Comparison of ENCODE assay signal across 16 cellular contexts in the genomic region with DNA sequence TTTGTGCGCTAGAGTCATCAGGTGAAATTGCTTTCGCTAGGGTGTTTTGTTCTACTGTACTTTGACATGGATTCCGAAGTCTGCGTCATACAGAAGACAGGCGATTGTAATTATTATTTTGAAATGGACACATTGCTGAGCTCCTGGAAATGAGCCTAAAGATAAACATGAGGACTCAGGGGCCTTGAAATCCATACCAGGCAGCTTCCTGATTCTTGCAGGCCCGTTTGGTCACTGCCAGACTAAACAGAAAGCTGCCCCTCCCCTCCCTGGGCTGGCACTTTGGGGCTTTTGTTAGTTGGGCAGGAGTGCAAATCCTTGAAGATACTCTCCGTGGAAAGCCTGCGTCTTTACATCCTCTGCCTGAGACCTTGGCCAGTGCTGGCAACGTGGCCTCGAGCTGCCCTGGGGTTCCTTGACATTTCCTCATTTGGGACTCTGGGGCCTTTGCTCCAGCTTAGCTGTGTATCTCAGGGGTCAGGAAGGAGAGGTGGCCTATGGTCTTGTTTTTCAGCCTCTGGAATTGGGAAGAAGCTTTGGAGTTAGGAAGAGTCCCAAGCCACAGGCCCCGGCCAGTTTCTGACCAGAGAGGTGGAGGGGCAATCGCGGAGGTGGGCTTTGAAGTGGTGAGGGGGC. TPM values are rescaled to one million over a fixed set of nuclear protein-coding genes. Genes with fewer than 3 reads are reported as not detected.
DNase-seq lines count a peak whose midpoint lies in the region; ATAC-seq and TF ChIP-seq lines count a peak whose summit lies in the region.
"Had no signal": no experiment of that assay in that cellular context is flagged by ENCODE, and none has a peak within 500 bp of the region (broad histone marks: within the 10 kb centered on the region; RNA-seq: fewer than 3 reads in every experiment).

No MANE protein-coding gene starts in this region.

- no peak overlapping the region for H4K8ac ChIP-seq in trophoblast cell (ENCODE audit: low read depth, low read length)

- no peak overlapping the region for H3K4ac ChIP-seq in trophoblast cell (ENCODE audit: low read depth, low read length)

- H3K14ac ChIP-seq in trophoblast cell (ENCODE audit: low read length) = no peak overlapping the region

- no peak for ATAC-seq in SK-N-SH treated with all-trans-retinoic acid at 6 μM for 48 hours

- TF ChIP-seq POLR2A in esophagus squamous epithelium (IDR thresholded peaks at IDR 0.05) = no peak

- 62 to 72% methylated on average over 8 of the region's 13 CpGs for WGBS in esophagus squamous epithelium, 2 donors
- WGBS in trophoblast cell (ENCODE audit: extremely low coverage, insufficient coverage, insufficient read length) = no CpG with 5 or more reads among the region's 13 CpGs

- H4K12ac ChIP-seq in trophoblast cell (ENCODE audit: low read depth, low read length) = no peak overlapping the region

- H2AK5ac ChIP-seq in trophoblast cell (ENCODE audit: low read length) = no peak overlapping the region

- DNase-seq in AG20443 (ENCODE audit: low spot score) (peak; percentile 50), NCI-H2196 treated with DMSO at 0.1 percent for 48 hours (lab: John Stamatoyannopoulos, UW; ENCODE audit: unreplicated experiment) (peak; percentile 8), esophagus squamous epithelium (lab: John Stamatoyannopoulos, UW) (no peak), trophoblast cell (peak; percentile 73 to 90), GM10266 (ENCODE audit: extremely low spot score) (no peak), OCI-M2 (lab: John Stamatoyannopoulos, UW; ENCODE audit: unreplicated experiment) (no peak), retina (no peak)
- DNase-seq: activated CD4-positive, alpha-beta T cell treated with anti-CD3 and anti-CD28 coated beads, Interleukin-2, amount 10 ng/mL, durations not matched to agents 7 days and 5 days; NCI-H510A; RPMI8226; stimulated activated CD4-positive, alpha-beta T cell treated with anti-CD3 and anti-CD28 coated beads, Interleukin-2, amount 100 ng/mL, for 24 hours had no signal

- H3K9me3 ChIP-seq in esophagus squamous epithelium (no peaks in the 10 kb centered on the region), trophoblast cell (ENCODE audit: insufficient read depth, low read depth, low read length) (peaks cover 2% of the 10 kb centered on the region)
- H3K9me3 ChIP-seq: breast epithelium had no signal

- no peaks in the 10 kb centered on the region for H3K79me1 ChIP-seq in trophoblast cell (ENCODE audit: low read length)

- H3K4me3 ChIP-seq in esophagus squamous epithelium (no peak overlapping the region), trophoblast cell (ENCODE audit: low read depth, low read length) (no peak overlapping the region)
- H3K4me3 ChIP-seq: breast epithelium had no signal

- H3K36me3 ChIP-seq in esophagus squamous epithelium (no peaks in the 10 kb centered on the region), trophoblast cell (ENCODE audit: control insufficient read depth in 1 of 2, insufficient read depth in 2 of 2, low read length in 2 of 2) (no peaks in the 10 kb centered on the region)
- H3K36me3 ChIP-seq: breast epithelium had no signal

- TF ChIP-seq CTCF in esophagus squamous epithelium (IDR thresholded peaks at IDR 0.05) (no peak), GM10266 (IDR thresholded peaks at IDR 0.05; ENCODE audit: control insufficient read depth, insufficient read depth, low read depth, missing control alignments) (no peak)

- no peak overlapping the region for H4K91ac ChIP-seq in trophoblast cell (ENCODE audit: low read depth, low read length)

- no peak overlapping the region for H2AFZ ChIP-seq in trophoblast cell (ENCODE audit: insufficient read depth, low read length, poor library complexity)

- intact Hi-C loops in esophagus squamous epithelium (cut with DNase I) = no loop called here

- H3K27me3 ChIP-seq in esophagus squamous epithelium = peaks cover 0 to 11% (median 0%) of the 10 kb centered on the region in 4 donors
- H3K27me3 ChIP-seq in trophoblast cell (ENCODE audit: insufficient read depth, low read length) = no peaks in the 10 kb centered on the region
- H3K27me3 ChIP-seq: breast epithelium had no signal

- no peak overlapping the region for H2BK120ac ChIP-seq in trophoblast cell (ENCODE audit: insufficient read depth, low read length, poor library complexity)

- H3K27ac ChIP-seq in esophagus squamous epithelium (peak overlapping the region in 3 of 4 donors; percentile 45 to 57 (median 46)), trophoblast cell (ENCODE audit: low read depth, low read length) (no peak overlapping the region)
- H3K27ac ChIP-seq: breast epithelium, epithelial cell of prostate had no signal

- H3K18ac ChIP-seq in trophoblast cell (ENCODE audit: low read length) = no peak overlapping the region

- H3K23ac ChIP-seq in trophoblast cell (ENCODE audit: low read length) = no peak overlapping the region

- H2BK5ac ChIP-seq in trophoblast cell (ENCODE audit: low read depth, low read length, poor library complexity) = no peak overlapping the region

- no peak overlapping the region for H2BK12ac ChIP-seq in trophoblast cell (ENCODE audit: low read length)

- H3K4me2 ChIP-seq in trophoblast cell (ENCODE audit: low read length) = no peak overlapping the region

- H3K4me1 ChIP-seq in esophagus squamous epithelium (peaks cover 0 to 27% (median 6%) of the 10 kb centered on the region in 3 donors), trophoblast cell (ENCODE audit: control insufficient read depth in 1 of 2, insufficient read depth in 2 of 2, low read length in 2 of 2) (peaks cover 0 to 8% of the 10 kb centered on the region in 2 experiments)
- H3K4me1 ChIP-seq: breast epithelium had no signal

- no peak overlapping the region for H3K9ac ChIP-seq in trophoblast cell (ENCODE audit: low read length)

- H3K79me2 ChIP-seq in trophoblast cell (ENCODE audit: control insufficient read depth, insufficient read depth, low read length, poor library complexity) = no peaks in the 10 kb centered on the region

TF ChIP-seq in SK-N-SH treated with all-trans-retinoic acid at 6 μM for 48 hours, 23 proteins besides CTCF, POLR2A, EP300 and RAD21:
- no peak for TF ChIP-seq GLIS3 (CRISPR knock-in tag; IDR thresholded peaks at IDR 0.05)
- TF ChIP-seq, protein P1, sequence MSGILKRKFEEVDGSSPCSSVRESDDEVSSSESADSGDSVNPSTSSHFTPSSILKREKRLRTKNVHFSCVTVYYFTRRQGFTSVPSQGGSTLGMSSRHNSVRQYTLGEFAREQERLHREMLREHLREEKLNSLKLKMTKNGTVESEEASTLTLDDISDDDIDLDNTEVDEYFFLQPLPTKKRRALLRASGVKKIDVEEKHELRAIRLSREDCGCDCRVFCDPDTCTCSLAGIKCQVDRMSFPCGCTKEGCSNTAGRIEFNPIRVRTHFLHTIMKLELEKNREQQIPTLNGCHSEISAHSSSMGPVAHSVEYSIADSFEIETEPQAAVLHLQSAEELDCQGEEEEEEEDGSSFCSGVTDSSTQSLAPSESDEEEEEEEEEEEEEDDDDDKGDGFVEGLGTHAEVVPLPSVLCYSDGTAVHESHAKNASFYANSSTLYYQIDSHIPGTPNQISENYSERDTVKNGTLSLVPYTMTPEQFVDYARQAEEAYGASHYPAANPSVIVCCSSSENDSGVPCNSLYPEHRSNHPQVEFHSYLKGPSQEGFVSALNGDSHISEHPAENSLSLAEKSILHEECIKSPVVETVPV (CRISPR knock-in tag; IDR thresholded peaks at IDR 0.05) = no peak

RNA-seq across cellular contexts. Expression of a gene that starts 26.9 kb away (rescaled TPM):
- total RNA-seq in esophagus squamous epithelium = not detected
- polyA plus RNA-seq in trophoblast cell (2013) = 0.25 and 0.37 TPM in 2 replicates
- total RNA-seq: activated CD4-positive, alpha-beta T cell treated with anti-CD3 and anti-CD28 coated beads, Interleukin-2, amount 10 ng/mL, durations not matched to agents 7 days and 5 days; MCF 10A; mucosa of gallbladder had no signal

RNA-seq across cellular contexts. Expression of a gene that starts 38.4 kb away (rescaled TPM):
- total RNA-seq in esophagus squamous epithelium = 10 to 100 TPM in 1 of 4 donors, 1 to 10 TPM in 1, under 1 TPM in 2; 0.49 to 11.9 (median 4.0) TPM
- 4.6 and 4.8 TPM in 2 replicates for polyA plus RNA-seq in trophoblast cell (2013)

Comparison
In these comparisons a context has a peak if more than half of its experiments do, and no peak if none do; other contexts are left out.
1. DNase-seq: peak in AG20443 (single experiment), NCI-H2196 treated with DMSO at 0.1 percent for 48 hours (single experiment) and trophoblast cell (2 of 2); none in esophagus squamous epithelium (single experiment), GM10266 (single experiment), OCI-M2 (single experiment) and retina (single experiment).